18 cellular contexts compared by ENCODE assay signal in genomic region chr4:10381146-10381545, GRCh38.
"Had no signal": no experiment of that assay in that cellular context is flagged by ENCODE, and none has a peak within 500 bp of the region (broad histone marks: within the 10 kb centered on the region; RNA-seq: fewer than 3 reads in every experiment).

No MANE protein-coding gene starts in this region.

- DNase-seq: KBM-7, MM.1S, NCI-H1092 treated with DMSO at 0.1 percent for 48 hours, NCI-H1436, NCI-H187, NCI-H2029, NCI-H2081 treated with DMSO at 0.1 percent for 48 hours, NCI-H2171, NCI-H226, NCI-H446, NCI-H510A, NCI-H524 treated with DMSO at 0.1 percent for 48 hours, NCI-H69, NCI-H774, SHP77 had no signal

- H3K27ac ChIP-seq: RWPE1 had no signal

- ATAC-seq: Panc1, SK-N-SH treated with all-trans-retinoic acid at 6 μM for 48 hours had no signal
